Comparison of ENCODE assay signal across 8 cellular contexts in the genomic region with DNA sequence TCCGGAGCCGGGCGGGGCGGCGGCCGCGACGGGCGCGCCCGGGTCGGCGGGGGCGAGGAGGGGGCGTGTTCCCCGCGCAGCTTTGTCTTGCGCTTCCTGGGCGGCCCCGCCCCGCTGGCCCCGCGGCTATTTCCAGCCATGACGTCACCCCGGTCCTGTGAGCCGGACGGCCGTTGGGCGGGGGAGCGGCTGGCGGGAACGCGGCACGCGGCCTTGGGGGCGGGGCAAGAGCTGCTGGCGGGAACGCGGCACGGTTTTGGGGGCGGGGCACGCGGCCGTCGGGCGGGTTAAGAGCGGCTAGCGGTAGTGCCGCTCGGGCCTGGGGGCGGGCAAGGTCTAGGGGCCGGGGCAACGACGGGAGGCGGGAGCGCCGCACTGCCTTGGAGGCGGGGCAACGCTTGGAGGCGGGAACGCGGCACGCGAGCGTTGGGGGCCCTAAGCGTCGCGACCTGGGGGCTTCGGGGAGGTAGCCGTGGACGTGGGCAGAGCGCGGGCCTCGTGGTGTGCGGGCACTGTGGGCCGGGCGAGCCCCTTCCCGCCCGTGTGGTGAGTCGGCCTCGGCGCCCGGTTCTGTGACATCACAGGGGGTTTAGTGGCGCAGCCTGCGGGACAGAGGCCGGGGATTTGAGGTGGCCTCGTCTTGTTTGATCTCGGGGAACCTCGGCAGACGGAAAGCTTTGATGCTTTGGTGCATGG. TPM values are rescaled to one million over a fixed set of nuclear protein-coding genes. Genes with fewer than 3 reads are reported as not detected.
A peak's percentile ranks its signal among the peaks of the same experiment; 100 is the strongest.
DNase-seq lines count a peak whose midpoint lies in the region; ATAC-seq and TF ChIP-seq lines count a peak whose summit lies in the region.

No MANE protein-coding gene starts in this region.

- TF ChIP-seq RAD21 in SK-N-SH (IDR thresholded peaks at IDR 0.05; ENCODE audit: low read length) = no peak

- DNase-seq in D341Med (ENCODE audit: low spot score) (peak; percentile 89), SK-N-SH (peak; percentile 98), germinal center (ENCODE audit: low spot score) (peak; percentile 89), occipital lobe (lab: John Stamatoyannopoulos, UW) (peak; percentile 60)
- peak; percentile 82 to 99 for DNase-seq in activated naive CD4-positive, alpha-beta T cell treated with anti-CD3 and anti-CD28 coated beads, Interleukin-2, amount 50 U/mL, for 72 hours (ENCODE audit: low spot score in 2 of 2)

- peak overlapping the region; percentile 88 for H3K27ac ChIP-seq in KMS-11
- H3K27ac ChIP-seq in SK-N-SH (ENCODE audit: low read depth in 2 of 2, low read length in 1 of 2) = peak overlapping the region; percentile 58 to 77; a peak in 2 of 4 replicates
- H3K27ac ChIP-seq in subcutaneous abdominal adipose tissue (ENCODE audit: low read depth, low read length) = peak overlapping the region; percentile 89

- H2AFZ ChIP-seq in KMS-11 (ENCODE audit: low read depth) (peak overlapping the region; percentile 38; the same call in 1 of the 2 replicates), SK-N-SH (ENCODE audit: low read depth) (peak overlapping the region; percentile 47; the same call in 1 of the 2 replicates)

- peaks cover 6% of the 10 kb centered on the region in 2 donors for H3K36me3 Mint-ChIP-seq in activated naive CD4-positive, alpha-beta T cell treated with anti-CD3 and anti-CD28 coated beads, Interleukin-2, amount 50 U/mL, for 72 hours

- no peaks in the 10 kb centered on the region for H3K9me3 Mint-ChIP-seq in activated naive CD4-positive, alpha-beta T cell treated with anti-CD3 and anti-CD28 coated beads, Interleukin-2, amount 50 U/mL, for 72 hours

- no peaks in the 10 kb centered on the region for H3K9me3 ChIP-seq in SK-N-SH
- H3K9me3 ChIP-seq in subcutaneous abdominal adipose tissue (ENCODE audit: control insufficient read depth in 5 of 5, low read length in 5 of 5) = no peaks in the 10 kb centered on the region

- no peak for TF ChIP-seq EP300 in SK-N-SH (IDR thresholded peaks at IDR 0.05; ENCODE audit: borderline replicate concordance in 1 of 2, low read depth in 1 of 2, low read length in 1 of 2)

- H3K9ac ChIP-seq in KMS-11 = peak overlapping the region; percentile 87
- peak overlapping the region; percentile 83 for H3K9ac ChIP-seq in SK-N-SH
- H3K9ac ChIP-seq in subcutaneous abdominal adipose tissue (ENCODE audit: low read length in 5 of 5) = peak overlapping the region; percentile 48 to 89 (median 78)

- H3K27ac Mint-ChIP-seq in activated naive CD4-positive, alpha-beta T cell treated with anti-CD3 and anti-CD28 coated beads, Interleukin-2, amount 50 U/mL, for 72 hours = peak overlapping the region; percentile 5 to 48

- POLR2A ChIA-PET in SK-N-SH (lab: Yijun Ruan, JAX) = interaction anchor here (0.7 to 1.9 kb wide), 5 partner anchors 23 to 404 kb away, joined by 3 to 11 read pairs (median 3); partner anchors contain the start of genes ODC1 and TAF1B

- H3K4me1 ChIP-seq in KMS-11 (ENCODE audit: low read depth, poor library complexity, severe bottlenecking) = peaks cover 10% of the 10 kb centered on the region
- peaks cover 6 to 22% of the 10 kb centered on the region in 2 experiments; a peak in 1 of 4 replicates for H3K4me1 ChIP-seq in SK-N-SH (ENCODE audit: control insufficient read depth in 1 of 2, insufficient read depth in 2 of 2, low read depth in 1 of 2, low read length in 1 of 2)
- H3K4me1 ChIP-seq in subcutaneous abdominal adipose tissue (ENCODE audit: control insufficient read depth in 5 of 5, insufficient read depth in 5 of 5, low read length in 5 of 5) = peaks cover 4 to 84% (median 75%) of the 10 kb centered on the region in 5 donors

- no peak for TF ChIP-seq CTCF in KMS-11 (conservative IDR thresholded peaks at IDR 0.05; ENCODE audit: low read depth, low read length)
- TF ChIP-seq CTCF in SK-N-SH (IDR thresholded peaks at IDR 0.05) = no peak

- ATAC-seq in GM21737 (IDR thresholded peaks at IDR 0.05; ENCODE audit: unreplicated experiment) = peak; percentile 41
- peak; percentile 83 to 87 for ATAC-seq in activated naive CD4-positive, alpha-beta T cell treated with anti-CD3 and anti-CD28 coated beads, Interleukin-2, amount 50 U/mL, for 72 hours

- WGBS in SK-N-SH (ENCODE audit: low lambda C conversion rate) = 40% methylated on average over 49 of the region's 90 CpGs

- H3K4me2 ChIP-seq in KMS-11 = peak overlapping the region; percentile 88
- H3K4me2 ChIP-seq in SK-N-SH = peak overlapping the region; percentile 81

- H3K79me2 ChIP-seq in KMS-11 (ENCODE audit: insufficient read depth, low read depth) (peaks cover 15% of the 10 kb centered on the region), SK-N-SH (ENCODE audit: insufficient read depth) (peaks cover 19% of the 10 kb centered on the region; the same call in 1 of the 2 replicates)

- H3K27me3 ChIP-seq in KMS-11 (ENCODE audit: insufficient read depth, low read depth) = no peaks in the 10 kb centered on the region
- no peaks in the 10 kb centered on the region for H3K27me3 ChIP-seq in SK-N-SH (ENCODE audit: insufficient read depth)
- no peaks in the 10 kb centered on the region for H3K27me3 ChIP-seq in subcutaneous abdominal adipose tissue (ENCODE audit: control insufficient read depth in 5 of 5, insufficient read depth in 4 of 5, low read length in 5 of 5)

- peak overlapping the region; percentile 58 for H3K4me3 ChIP-seq in KMS-11 (IDR thresholded peaks at IDR 0.05; ENCODE audit: insufficient read depth, low read depth, low read length)
- peak overlapping the region; percentile 59 to 68 for H3K4me3 ChIP-seq in SK-N-SH (ENCODE audit: low read depth in 2 of 2, low read length in 1 of 2)
- peak overlapping the region; percentile 39 to 73 (median 70) for H3K4me3 ChIP-seq in subcutaneous abdominal adipose tissue (ENCODE audit: low read depth in 1 of 5, low read length in 5 of 5)

- CTCF ChIA-PET in SK-N-SH (lab: Yijun Ruan, JAX) = interaction anchor here (0.8 to 13.0 kb wide), 8 partner anchors 9 to 244 kb away, joined by 3 to 357 read pairs (median 8); no protein-coding TSS in a partner anchor

- H3K36me3 ChIP-seq in KMS-11 (ENCODE audit: insufficient read depth) = 0 out of 2 replicates have a peak, but pooled peaks cover 4% of the 10 kb centered on the region
- peaks cover 1 to 12% of the 10 kb centered on the region in 2 experiments for H3K36me3 ChIP-seq in SK-N-SH (replicated peaks in 1 of 2; ENCODE audit: control insufficient read depth in 1 of 2, insufficient read depth in 2 of 2, low read length in 1 of 2)
- H3K36me3 ChIP-seq in subcutaneous abdominal adipose tissue (ENCODE audit: control insufficient read depth in 5 of 5, insufficient read depth in 5 of 5, low read length in 5 of 5) = peaks cover 0 to 32% (median 28%) of the 10 kb centered on the region in 5 donors

- peaks cover 17% of the 10 kb centered on the region for H3F3A ChIP-seq in SK-N-SH (replicated peaks; ENCODE audit: insufficient read depth)

- no peaks in the 10 kb centered on the region for H3K9me2 ChIP-seq in SK-N-SH

- H4K20me1 ChIP-seq in KMS-11 (ENCODE audit: insufficient read depth) (no peaks in the 10 kb centered on the region), SK-N-SH (ENCODE audit: insufficient read depth) (peaks cover 31% of the 10 kb centered on the region)

TF ChIP-seq in SK-N-SH, 30 proteins besides CTCF, POLR2A, EP300 and RAD21 (continues in another document):
- TF ChIP-seq TAF1 (IDR thresholded peaks at IDR 0.05; ENCODE audit: borderline replicate concordance, low read depth, low read length) (no peak), SIN3A (IDR thresholded peaks at IDR 0.05; ENCODE audit: borderline replicate concordance, low read depth, low read length) (0 out of 2 replicates have a peak, but pooled peaks have one; percentile 14), JUND (IDR thresholded peaks at IDR 0.05) (no peak), FOXM1 (IDR thresholded peaks at IDR 0.05; ENCODE audit: low read depth) (no peak), ZBTB33 (IDR thresholded peaks at IDR 0.05; ENCODE audit: borderline replicate concordance, low read depth) (no peak), ELF1 (IDR thresholded peaks at IDR 0.05) (no peak), GATA2 (CRISPR knock-in tag; IDR thresholded peaks at IDR 0.05) (no peak), CHD2 (IDR thresholded peaks at IDR 0.05; ENCODE audit: low read length, partially characterized antibody) (no peak)

RNA-seq across cellular contexts. Expression of gene KLF11, which starts 0.7 kb away (rescaled TPM):
- polyA plus RNA-seq in SK-N-SH (2012; rRNA removed) = 9.5 TPM in 2 replicates
- 8.3 and 8.8 TPM in 2 replicates for polyA plus RNA-seq in SK-N-SH (2012; cell fraction: cytosol; rRNA removed)
- polyA plus RNA-seq in SK-N-SH (2012; cell fraction: nucleus; rRNA removed) = 9.5 and 11.9 TPM in 2 replicates
- 1 to 10 TPM; 1.1 to 7.5 TPM for total RNA-seq in activated naive CD4-positive, alpha-beta T cell treated with anti-CD3 and anti-CD28 coated beads, Interleukin-2, amount 50 U/mL, for 72 hours
- total RNA-seq in occipital lobe = 14.0 TPM

RNA-seq across cellular contexts. Expression of gene CYS1, which starts 36.2 kb away (rescaled TPM):
- polyA plus RNA-seq in SK-N-SH (2012; rRNA removed) = 0.62 and 1.2 TPM in 2 replicates
- 0.58 and 1.1 TPM in 2 replicates for polyA plus RNA-seq in SK-N-SH (2012; cell fraction: cytosol; rRNA removed)
- 0.65 and 0.79 TPM in 2 replicates for polyA plus RNA-seq in SK-N-SH (2012; cell fraction: nucleus; rRNA removed)
- not detected for total RNA-seq in activated naive CD4-positive, alpha-beta T cell treated with anti-CD3 and anti-CD28 coated beads, Interleukin-2, amount 50 U/mL, for 72 hours
- total RNA-seq in occipital lobe = 2.0 TPM

Comparison
In these comparisons a context has a peak if more than half of its experiments do, and no peak if none do; other contexts are left out.
1. Peak in every context shown above with its lines: DNase-seq, ATAC-seq, H3K4me3 ChIP-seq and H3K27ac ChIP-seq.